In the genomic region with DNA sequence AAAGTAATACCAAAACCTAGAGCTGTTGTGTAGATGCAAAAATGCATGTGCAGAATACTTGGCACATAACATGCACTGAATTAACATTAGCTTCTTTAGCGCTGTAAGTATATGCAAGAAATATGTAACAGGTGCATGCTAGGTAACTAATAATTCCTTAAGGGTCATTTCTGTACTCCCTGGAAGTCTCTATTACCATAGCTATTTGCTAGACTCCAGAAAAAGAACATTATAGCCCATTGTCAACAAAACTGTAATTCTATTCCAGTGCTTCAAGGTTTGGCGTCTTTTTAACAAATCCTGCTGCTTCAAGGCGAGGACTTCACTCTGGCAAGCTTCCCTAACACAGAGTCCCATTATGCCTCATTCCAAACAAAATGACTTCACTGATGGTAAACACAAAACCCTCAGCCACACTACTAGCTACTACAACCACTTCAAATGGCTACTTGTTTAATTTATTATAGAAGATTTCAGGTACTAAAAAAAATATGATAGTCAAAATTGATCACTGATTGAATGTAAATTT, we compare ENCODE assay signal across 1 cellular context.
TF ChIP-seq lines count a peak whose summit lies in the region.

No MANE protein-coding gene starts in this region.

TF ChIP-seq in K562, 482 proteins besides CTCF, POLR2A, EP300 and RAD21 (continued from another document):
- TF ChIP-seq, protein P1, sequence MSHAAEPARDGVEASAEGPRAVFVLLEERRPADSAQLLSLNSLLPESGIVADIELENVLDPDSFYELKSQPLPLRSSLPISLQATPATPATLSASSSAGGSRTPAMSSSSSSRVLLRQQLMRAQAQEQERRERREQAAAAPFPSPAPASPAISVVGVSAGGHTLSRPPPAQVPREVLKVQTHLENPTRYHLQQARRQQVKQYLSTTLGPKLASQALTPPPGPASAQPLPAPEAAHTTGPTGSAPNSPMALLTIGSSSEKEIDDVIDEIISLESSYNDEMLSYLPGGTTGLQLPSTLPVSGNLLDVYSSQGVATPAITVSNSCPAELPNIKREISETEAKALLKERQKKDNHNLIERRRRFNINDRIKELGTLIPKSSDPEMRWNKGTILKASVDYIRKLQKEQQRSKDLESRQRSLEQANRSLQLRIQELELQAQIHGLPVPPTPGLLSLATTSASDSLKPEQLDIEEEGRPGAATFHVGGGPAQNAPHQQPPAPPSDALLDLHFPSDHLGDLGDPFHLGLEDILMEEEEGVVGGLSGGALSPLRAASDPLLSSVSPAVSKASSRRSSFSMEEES (CRISPR knock-in tag; IDR thresholded peaks at IDR 0.05): no peak
- TF ChIP-seq, protein P2, sequence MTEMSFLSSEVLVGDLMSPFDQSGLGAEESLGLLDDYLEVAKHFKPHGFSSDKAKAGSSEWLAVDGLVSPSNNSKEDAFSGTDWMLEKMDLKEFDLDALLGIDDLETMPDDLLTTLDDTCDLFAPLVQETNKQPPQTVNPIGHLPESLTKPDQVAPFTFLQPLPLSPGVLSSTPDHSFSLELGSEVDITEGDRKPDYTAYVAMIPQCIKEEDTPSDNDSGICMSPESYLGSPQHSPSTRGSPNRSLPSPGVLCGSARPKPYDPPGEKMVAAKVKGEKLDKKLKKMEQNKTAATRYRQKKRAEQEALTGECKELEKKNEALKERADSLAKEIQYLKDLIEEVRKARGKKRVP (CRISPR knock-in tag; IDR thresholded peaks at IDR 0.05): no peak
- TF ChIP-seq, protein P3, sequence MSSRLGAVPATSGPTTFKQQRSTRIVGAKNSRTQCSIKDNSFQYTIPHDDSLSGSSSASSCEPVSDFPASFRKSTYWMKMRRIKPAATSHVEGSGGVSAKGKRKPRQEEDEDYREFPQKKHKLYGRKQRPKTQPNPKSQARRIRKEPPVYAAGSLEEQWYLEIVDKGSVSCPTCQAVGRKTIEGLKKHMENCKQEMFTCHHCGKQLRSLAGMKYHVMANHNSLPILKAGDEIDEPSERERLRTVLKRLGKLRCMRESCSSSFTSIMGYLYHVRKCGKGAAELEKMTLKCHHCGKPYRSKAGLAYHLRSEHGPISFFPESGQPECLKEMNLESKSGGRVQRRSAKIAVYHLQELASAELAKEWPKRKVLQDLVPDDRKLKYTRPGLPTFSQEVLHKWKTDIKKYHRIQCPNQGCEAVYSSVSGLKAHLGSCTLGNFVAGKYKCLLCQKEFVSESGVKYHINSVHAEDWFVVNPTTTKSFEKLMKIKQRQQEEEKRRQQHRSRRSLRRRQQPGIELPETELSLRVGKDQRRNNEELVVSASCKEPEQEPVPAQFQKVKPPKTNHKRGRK (tag; IDR thresholded peaks at IDR 0.05): no peak
- TF ChIP-seq TAF1 (IDR thresholded peaks at IDR 0.05; ENCODE audit: control insufficient read depth, extremely low read depth, insufficient read depth, low read length, severe bottlenecking) (no peak), ZNF175 (CRISPR knock-in tag; IDR thresholded peaks at IDR 0.05; ENCODE audit: low read depth) (no peak), CAMTA2 (CRISPR knock-in tag; conservative IDR thresholded peaks at IDR 0.05) (no peak)
- TF ChIP-seq, protein P4, sequence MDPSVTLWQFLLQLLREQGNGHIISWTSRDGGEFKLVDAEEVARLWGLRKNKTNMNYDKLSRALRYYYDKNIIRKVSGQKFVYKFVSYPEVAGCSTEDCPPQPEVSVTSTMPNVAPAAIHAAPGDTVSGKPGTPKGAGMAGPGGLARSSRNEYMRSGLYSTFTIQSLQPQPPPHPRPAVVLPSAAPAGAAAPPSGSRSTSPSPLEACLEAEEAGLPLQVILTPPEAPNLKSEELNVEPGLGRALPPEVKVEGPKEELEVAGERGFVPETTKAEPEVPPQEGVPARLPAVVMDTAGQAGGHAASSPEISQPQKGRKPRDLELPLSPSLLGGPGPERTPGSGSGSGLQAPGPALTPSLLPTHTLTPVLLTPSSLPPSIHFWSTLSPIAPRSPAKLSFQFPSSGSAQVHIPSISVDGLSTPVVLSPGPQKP (CRISPR knock-in tag; IDR thresholded peaks at IDR 0.05): no peak
